Comparison of ENCODE assay signal across 1 cellular context in genomic region chr15:91855684-91856553, GRCh38.
TF ChIP-seq lines count a peak whose summit lies in the region.

No MANE protein-coding gene starts in this region.

TF ChIP-seq in GM12878, 131 proteins besides CTCF, POLR2A, EP300 and RAD21 (continued from another document):
- TF ChIP-seq, protein P1, sequence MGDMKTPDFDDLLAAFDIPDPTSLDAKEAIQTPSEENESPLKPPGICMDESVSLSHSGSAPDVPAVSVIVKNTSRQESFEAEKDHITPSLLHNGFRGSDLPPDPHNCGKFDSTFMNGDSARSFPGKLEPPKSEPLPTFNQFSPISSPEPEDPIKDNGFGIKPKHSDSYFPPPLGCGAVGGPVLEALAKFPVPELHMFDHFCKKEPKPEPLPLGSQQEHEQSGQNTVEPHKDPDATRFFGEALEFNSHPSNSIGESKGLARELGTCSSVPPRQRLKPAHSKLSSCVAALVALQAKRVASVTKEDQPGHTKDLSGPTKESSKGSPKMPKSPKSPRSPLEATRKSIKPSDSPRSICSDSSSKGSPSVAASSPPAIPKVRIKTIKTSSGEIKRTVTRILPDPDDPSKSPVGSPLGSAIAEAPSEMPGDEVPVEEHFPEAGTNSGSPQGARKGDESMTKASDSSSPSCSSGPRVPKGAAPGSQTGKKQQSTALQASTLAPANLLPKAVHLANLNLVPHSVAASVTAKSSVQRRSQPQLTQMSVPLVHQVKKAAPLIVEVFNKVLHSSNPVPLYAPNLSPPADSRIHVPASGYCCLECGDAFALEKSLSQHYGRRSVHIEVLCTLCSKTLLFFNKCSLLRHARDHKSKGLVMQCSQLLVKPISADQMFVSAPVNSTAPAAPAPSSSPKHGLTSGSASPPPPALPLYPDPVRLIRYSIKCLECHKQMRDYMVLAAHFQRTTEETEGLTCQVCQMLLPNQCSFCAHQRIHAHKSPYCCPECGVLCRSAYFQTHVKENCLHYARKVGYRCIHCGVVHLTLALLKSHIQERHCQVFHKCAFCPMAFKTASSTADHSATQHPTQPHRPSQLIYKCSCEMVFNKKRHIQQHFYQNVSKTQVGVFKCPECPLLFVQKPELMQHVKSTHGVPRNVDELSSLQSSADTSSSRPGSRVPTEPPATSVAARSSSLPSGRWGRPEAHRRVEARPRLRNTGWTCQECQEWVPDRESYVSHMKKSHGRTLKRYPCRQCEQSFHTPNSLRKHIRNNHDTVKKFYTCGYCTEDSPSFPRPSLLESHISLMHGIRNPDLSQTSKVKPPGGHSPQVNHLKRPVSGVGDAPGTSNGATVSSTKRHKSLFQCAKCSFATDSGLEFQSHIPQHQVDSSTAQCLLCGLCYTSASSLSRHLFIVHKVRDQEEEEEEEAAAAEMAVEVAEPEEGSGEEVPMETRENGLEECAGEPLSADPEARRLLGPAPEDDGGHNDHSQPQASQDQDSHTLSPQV (IDR thresholded peaks at IDR 0.05): no peak
- 0 out of 2 replicates have a peak, but pooled peaks have one; percentile 10 for TF ChIP-seq CHD2 (IDR thresholded peaks at IDR 0.05; ENCODE audit: borderline replicate concordance, low read depth, low read length)
- TF ChIP-seq BACH1 (IDR thresholded peaks at IDR 0.05; ENCODE audit: borderline replicate concordance): peak; percentile 34; the same call in 1 of the 2 replicates
- TF ChIP-seq CBX3 (IDR thresholded peaks at IDR 0.05; ENCODE audit: borderline replicate concordance, low read depth): no peak
- TF ChIP-seq WRNIP1 (IDR thresholded peaks at IDR 0.05; ENCODE audit: borderline replicate concordance, low read depth, low read length): no peak
- no peak; the same call in 1 of the 2 replicates for TF ChIP-seq ZNF384 (IDR thresholded peaks at IDR 0.05; ENCODE audit: borderline replicate concordance, low read depth, low read length)
- TF ChIP-seq PKNOX1 (IDR thresholded peaks at IDR 0.05): no peak
- TF ChIP-seq ZZZ3 (IDR thresholded peaks at IDR 0.05; ENCODE audit: control insufficient read depth, insufficient read length, low read depth): no peak
- no peak for TF ChIP-seq SIX5 (IDR thresholded peaks at IDR 0.05; ENCODE audit: low read depth, low read length, severe bottlenecking)
- TF ChIP-seq SMAD1 (IDR thresholded peaks at IDR 0.05; ENCODE audit: low read depth, partially characterized antibody): no peak
- no peak for TF ChIP-seq ATF2 (IDR thresholded peaks at IDR 0.05; ENCODE audit: low read length)
- TF ChIP-seq, protein P2, sequence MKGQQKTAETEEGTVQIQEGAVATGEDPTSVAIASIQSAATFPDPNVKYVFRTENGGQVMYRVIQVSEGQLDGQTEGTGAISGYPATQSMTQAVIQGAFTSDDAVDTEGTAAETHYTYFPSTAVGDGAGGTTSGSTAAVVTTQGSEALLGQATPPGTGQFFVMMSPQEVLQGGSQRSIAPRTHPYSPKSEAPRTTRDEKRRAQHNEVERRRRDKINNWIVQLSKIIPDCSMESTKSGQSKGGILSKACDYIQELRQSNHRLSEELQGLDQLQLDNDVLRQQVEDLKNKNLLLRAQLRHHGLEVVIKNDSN (IDR thresholded peaks at IDR 0.05; ENCODE audit: borderline replicate concordance, extremely low read length, insufficient read depth, low read depth, low read length): no peak
- TF ChIP-seq MYB (IDR thresholded peaks at IDR 0.05; ENCODE audit: borderline replicate concordance, low read depth, low read length): peak; percentile 84; the same call in 1 of the 2 replicates
- TF ChIP-seq POLR2AphosphoS5 (IDR thresholded peaks at IDR 0.05; ENCODE audit: low read length): no peak
- TF ChIP-seq SUZ12 (IDR thresholded peaks at IDR 0.05; ENCODE audit: unreplicated experiment): no peak
- TF ChIP-seq, protein P3, sequence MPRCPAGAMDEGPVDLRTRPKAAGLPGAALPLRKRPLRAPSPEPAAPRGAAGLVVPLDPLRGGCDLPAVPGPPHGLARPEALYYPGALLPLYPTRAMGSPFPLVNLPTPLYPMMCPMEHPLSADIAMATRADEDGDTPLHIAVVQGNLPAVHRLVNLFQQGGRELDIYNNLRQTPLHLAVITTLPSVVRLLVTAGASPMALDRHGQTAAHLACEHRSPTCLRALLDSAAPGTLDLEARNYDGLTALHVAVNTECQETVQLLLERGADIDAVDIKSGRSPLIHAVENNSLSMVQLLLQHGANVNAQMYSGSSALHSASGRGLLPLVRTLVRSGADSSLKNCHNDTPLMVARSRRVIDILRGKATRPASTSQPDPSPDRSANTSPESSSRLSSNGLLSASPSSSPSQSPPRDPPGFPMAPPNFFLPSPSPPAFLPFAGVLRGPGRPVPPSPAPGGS (IDR thresholded peaks at IDR 0.05; ENCODE audit: borderline replicate concordance, insufficient read depth, low read depth, low read length, poor library complexity, severe bottlenecking): no peak
- TF ChIP-seq, protein P4, sequence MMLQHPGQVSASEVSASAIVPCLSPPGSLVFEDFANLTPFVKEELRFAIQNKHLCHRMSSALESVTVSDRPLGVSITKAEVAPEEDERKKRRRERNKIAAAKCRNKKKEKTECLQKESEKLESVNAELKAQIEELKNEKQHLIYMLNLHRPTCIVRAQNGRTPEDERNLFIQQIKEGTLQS (IDR thresholded peaks at IDR 0.05; ENCODE audit: borderline replicate concordance, extremely low read depth, low read depth, low read length): no peak
- TF ChIP-seq CBX5 (IDR thresholded peaks at IDR 0.05; ENCODE audit: low read depth): no peak
- no peak for TF ChIP-seq ZBTB4 (CRISPR knock-in tag; IDR thresholded peaks at IDR 0.05)
- TF ChIP-seq PAX5 (IDR thresholded peaks at IDR 0.05; ENCODE audit: borderline replicate concordance, low read depth, low read length): peak; percentile 72; the same call in 1 of the 2 replicates
- no peak for TF ChIP-seq PRDM15 (CRISPR knock-in tag; IDR thresholded peaks at IDR 0.05)
- TF ChIP-seq RUNX3 (IDR thresholded peaks at IDR 0.05; ENCODE audit: low read length): peak; percentile 11; the same call in 1 of the 2 replicates
- peak; percentile 78; the same call in 1 of the 2 replicates for TF ChIP-seq BMI1 (IDR thresholded peaks at IDR 0.05; ENCODE audit: borderline replicate concordance)
- TF ChIP-seq NRF1 (conservative IDR thresholded peaks at IDR 0.05; ENCODE audit: low read depth, low read length): no peak
- no peak for TF ChIP-seq RELA (IDR thresholded peaks at IDR 0.05; ENCODE audit: borderline replicate concordance, partially characterized antibody)
- peak; percentile 65 for TF ChIP-seq SREBF1 (IDR thresholded peaks at IDR 0.05; ENCODE audit: low read length)
- peak; percentile 95; the same call in 1 of the 3 replicates for TF ChIP-seq POU2F2 (IDR thresholded peaks at IDR 0.05; ENCODE audit: borderline replicate concordance, low read depth, low read length)
- TF ChIP-seq RELB (IDR thresholded peaks at IDR 0.05; ENCODE audit: low read depth): peak; percentile 70
- peak; percentile 85; the same call in 1 of the 2 replicates for TF ChIP-seq TCF12 (IDR thresholded peaks at IDR 0.05; ENCODE audit: low read depth, low read length)
- no peak for TF ChIP-seq ZNF687 (IDR thresholded peaks at IDR 0.05)
- TF ChIP-seq ATF7 (IDR thresholded peaks at IDR 0.05; ENCODE audit: low read depth): peak; percentile 78
